ENCODE assay signal across 23 cellular contexts in genomic region chr20:4493386-4493785, GRCh38.
A peak's percentile ranks its signal among the peaks of the same experiment; 100 is the strongest.
DNase-seq lines count a peak whose midpoint lies in the region; FAIRE-seq and TF ChIP-seq lines count a peak whose summit lies in the region.
"Had no signal": no experiment of that assay in that cellular context is flagged by ENCODE, and none has a peak within 500 bp of the region (broad histone marks: within the 10 kb centered on the region; RNA-seq: fewer than 3 reads in every experiment).

No MANE protein-coding gene starts in this region.

- no peaks in the 10 kb centered on the region for H3K79me2 ChIP-seq in keratinocyte (ENCODE audit: control insufficient read depth, insufficient read depth, low read length)

- no peak overlapping the region for H2AFZ ChIP-seq in keratinocyte (ENCODE audit: control insufficient read depth, low read length)
- H2AFZ ChIP-seq: GM23248 had no signal

- H3K4me2 ChIP-seq in keratinocyte (ENCODE audit: control insufficient read depth, extremely low read depth, insufficient read depth, low read depth, low read length), result no peak overlapping the region
- H3K4me2 ChIP-seq: BLaER1 had no signal

- no peaks in the 10 kb centered on the region for H3K9me3 ChIP-seq in keratinocyte (ENCODE audit: control insufficient read depth, low read depth, low read length)
- H3K9me3 ChIP-seq: BLaER1, Caco-2 had no signal

- no peak for TF ChIP-seq CTCF in keratinocyte (optimal IDR thresholded peaks at IDR 0.05 in 1 of 3, IDR thresholded peaks at IDR 0.05 in 1 of 3, conservative IDR thresholded peaks at IDR 0.05 in 1 of 3; ENCODE audit: extremely low read depth in 1 of 3, insufficient read depth in 2 of 3, low read length in 3 of 3)

- H3K9me1 ChIP-seq in keratinocyte (ENCODE audit: control insufficient read depth, extremely low read depth, insufficient read depth, low read length), result no peaks in the 10 kb centered on the region

- no peak overlapping the region for H3K9ac ChIP-seq in keratinocyte (ENCODE audit: control insufficient read depth, extremely low read depth, insufficient read depth, low read length)
- H3K9ac ChIP-seq: BLaER1, GM23248 had no signal

- no peaks in the 10 kb centered on the region for H4K20me1 ChIP-seq in keratinocyte (ENCODE audit: control insufficient read depth, extremely low read depth, insufficient read depth, low read length)
- H4K20me1 ChIP-seq: BLaER1 had no signal

- no peak overlapping the region for H3K27ac ChIP-seq in keratinocyte (ENCODE audit: control insufficient read depth, insufficient read depth, low read length)
- H3K27ac ChIP-seq: 22Rv1, BLaER1, C4-2B, GM23248 had no signal

- no peak overlapping the region for H3K4me3 ChIP-seq in keratinocyte (ENCODE audit: control insufficient read depth in 2 of 3, extremely low read depth in 1 of 3, insufficient read depth in 2 of 3, low read depth in 1 of 3, low read length in 3 of 3)
- H3K4me3 ChIP-seq: BLaER1, GM12878, GM23248 had no signal

- H3K4me1 ChIP-seq in keratinocyte (ENCODE audit: control insufficient read depth, extremely low read depth, insufficient read depth, low read length), result peaks cover 16% of the 10 kb centered on the region
- H3K4me1 ChIP-seq: BLaER1, Caco-2 had no signal

- no peaks in the 10 kb centered on the region for H3K36me3 ChIP-seq in keratinocyte (ENCODE audit: control insufficient read depth in 2 of 2, extremely low read depth in 1 of 2, insufficient read depth in 2 of 2, low read length in 2 of 2)
- H3K36me3 ChIP-seq: BLaER1 had no signal

- peak; percentile 53 for DNase-seq in EL
- peak; percentile 40 for DNase-seq in LoVo (ENCODE audit: low spot score)
- DNase-seq in RPMI7951 (ENCODE audit: low read depth), result peak; percentile 86
- no peak for DNase-seq in keratinocyte (ENCODE audit: low read depth, low spot score)
- no peak for DNase-seq in activated effector memory CD4-positive, alpha-beta T cell treated with anti-CD3 and anti-CD28 coated beads, Interleukin-2, amount 50 U/mL, for 16 hours
- no peak for DNase-seq in NCI-H510A treated with DMSO at 0.1 percent for 48 hours (lab: John Stamatoyannopoulos, UW)
- DNase-seq in stimulated activated CD8-positive, alpha-beta memory T cell treated with anti-CD3 and anti-CD28 coated beads, Interleukin-4, amount 100 ng/mL, for 48 hours, result no peak
- DNase-seq: Caco-2; CD4-positive, CD25-positive, alpha-beta regulatory T cell; CD8-positive, alpha-beta T cell; DMS153; DND-41; GDM1; GM23248; H7; HCEC 1CT had no signal

- dilution Hi-C loops in keratinocyte (cut with MboI; ENCODE audit: extremely low pct_ligation_motif_present, low sequenced_read_pairs), result no loop called here

- FAIRE-seq in keratinocyte (lab: Jason Lieb, UNC), result peak; percentile 73
- FAIRE-seq: A204.1, GM12878, GM19239, H1 had no signal

- no peaks in the 10 kb centered on the region for H3K27me3 ChIP-seq in keratinocyte (ENCODE audit: control insufficient read depth, extremely low read depth, insufficient read depth, low read length)
- H3K27me3 ChIP-seq: BLaER1 had no signal

Comparison
In these comparisons a context has a peak if more than half of its experiments do, and no peak if none do; other contexts are left out.
1. DNase-seq: peak in EL (single experiment), LoVo (single experiment) and RPMI7951 (single experiment); none in keratinocyte (single experiment), activated effector memory CD4-positive, alpha-beta T cell treated with anti-CD3 and anti-CD28 coated beads, Interleukin-2, amount 50 U/mL, for 16 hours (single experiment), NCI-H510A treated with DMSO at 0.1 percent for 48 hours (single experiment) and stimulated activated CD8-positive, alpha-beta memory T cell treated with anti-CD3 and anti-CD28 coated beads, Interleukin-4, amount 100 ng/mL, for 48 hours (single experiment).